8 cellular contexts compared by ENCODE assay signal in the genomic region with DNA sequence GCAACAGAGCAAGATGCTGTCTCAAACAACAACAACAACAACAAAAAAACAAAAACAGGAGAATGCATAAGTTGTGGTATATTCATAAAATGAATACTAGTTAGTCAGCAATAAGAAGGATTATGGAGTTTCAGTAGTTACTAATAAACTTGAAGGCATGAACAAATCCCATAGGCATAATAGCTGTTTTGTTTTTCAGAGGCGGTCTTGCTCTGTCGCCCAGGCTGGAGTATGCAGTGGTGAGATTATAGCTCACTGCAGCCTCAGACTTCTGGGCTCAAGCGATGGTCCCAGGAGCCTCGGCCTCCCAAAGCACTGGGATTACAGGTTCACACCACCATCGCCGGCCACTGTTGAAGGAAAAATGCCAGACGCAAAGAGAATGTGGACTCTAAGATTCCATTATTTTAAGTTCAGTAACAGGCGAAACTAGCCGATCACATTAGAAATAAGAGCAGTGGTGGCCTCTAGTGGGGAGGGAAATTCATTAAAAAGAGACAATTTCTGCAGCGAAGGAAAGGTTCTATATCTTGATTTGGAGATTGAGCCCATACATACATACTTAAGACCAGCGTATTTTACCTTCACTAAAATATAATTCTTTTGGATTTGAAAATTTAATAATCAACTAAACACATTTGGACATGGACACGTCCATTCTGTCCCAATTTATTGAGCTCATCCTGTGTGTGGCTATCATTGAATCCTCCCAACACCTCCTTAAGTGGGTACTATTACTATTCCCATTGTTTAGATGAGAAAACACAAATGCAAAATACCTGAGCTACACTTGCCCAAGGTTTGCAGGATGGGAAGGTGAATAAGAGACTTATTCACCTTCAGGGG. TPM values are rescaled to one million over a fixed set of nuclear protein-coding genes. Genes with fewer than 3 reads are reported as not detected.
DNase-seq lines count a peak whose midpoint lies in the region; ATAC-seq and TF ChIP-seq lines count a peak whose summit lies in the region.

No MANE protein-coding gene starts in this region.

- peak overlapping the region; percentile 62 for H3K4me3 Mint-ChIP-seq in endodermal cell
- H3K4me3 Mint-ChIP-seq in mesothelial cell of epicardium, result peak overlapping the region; percentile 77

- H3K9me3 Mint-ChIP-seq in endodermal cell (no peaks in the 10 kb centered on the region), mesothelial cell of epicardium (no peaks in the 10 kb centered on the region)

- ATAC-seq in GM21529 (IDR thresholded peaks at IDR 0.05; ENCODE audit: unreplicated experiment), result peak; percentile 23

- no peaks in the 10 kb centered on the region for H3K27me3 ChIP-seq in BE2C
- H3K27me3 ChIP-seq in endodermal cell (ENCODE audit: control insufficient read depth, insufficient read depth, low read length, poor library complexity, severe bottlenecking), result no peaks in the 10 kb centered on the region
- H3K27me3 ChIP-seq in stomach smooth muscle (ENCODE audit: control insufficient read depth in 1 of 2, insufficient read depth in 2 of 2, low read length in 2 of 2), result no peaks in the 10 kb centered on the region

- H3K36me3 ChIP-seq in BE2C, result no peaks in the 10 kb centered on the region
- no peaks in the 10 kb centered on the region for H3K36me3 ChIP-seq in endodermal cell (ENCODE audit: control insufficient read depth, insufficient read depth, low read length)
- H3K36me3 ChIP-seq in stomach smooth muscle (ENCODE audit: control insufficient read depth in 2 of 2, insufficient read depth in 2 of 2, low read length in 2 of 2), result no peaks in the 10 kb centered on the region

- DNase-seq in BE2C (peak; percentile 16), NCI-H226 (peak; percentile 43), endodermal cell (peak; percentile 65), mesothelial cell of epicardium (ENCODE audit: low spot score in 2 of 2, unreplicated experiment in 2 of 2) (peak in 1 of 2 experiments; percentile 42), T1000 (lab: John Stamatoyannopoulos, UW) (no peak)
- DNase-seq in activated CD4-positive, alpha-beta T cell treated with anti-CD3 and anti-CD28 coated beads, Interleukin-2, amount 50 U/mL, for 4 hours, result peak; percentile 15 to 38

- peaks cover 5% of the 10 kb centered on the region for H3K4me1 Mint-ChIP-seq in endodermal cell
- H3K4me1 Mint-ChIP-seq in mesothelial cell of epicardium, result peaks cover 17% of the 10 kb centered on the region

- no peaks in the 10 kb centered on the region for H3K4me1 ChIP-seq in BE2C
- no peaks in the 10 kb centered on the region for H3K4me1 ChIP-seq in endodermal cell (ENCODE audit: control insufficient read depth, insufficient read depth, low read length)
- H3K4me1 ChIP-seq in stomach smooth muscle (ENCODE audit: control insufficient read depth, insufficient read depth, low read length), result peaks cover 7% of the 10 kb centered on the region

- peak overlapping the region; percentile 62 for H3K4me3 ChIP-seq in BE2C (ENCODE audit: low read depth, low read length)
- H3K4me3 ChIP-seq in endodermal cell (ENCODE audit: low read length), result peak overlapping the region; percentile 82
- peak overlapping the region; percentile 85 to 86 for H3K4me3 ChIP-seq in stomach smooth muscle (ENCODE audit: low read length in 2 of 2)

- H3K27me3 Mint-ChIP-seq in endodermal cell (ENCODE audit: insufficient read depth) (no peaks in the 10 kb centered on the region), mesothelial cell of epicardium (ENCODE audit: low read depth) (no peaks in the 10 kb centered on the region)

- H3K36me3 Mint-ChIP-seq in endodermal cell (ENCODE audit: low read depth) (no peaks in the 10 kb centered on the region), mesothelial cell of epicardium (no peaks in the 10 kb centered on the region)

- H3K27ac ChIP-seq in endodermal cell (ENCODE audit: low read depth, low read length) (peak overlapping the region; percentile 24), stomach smooth muscle (ENCODE audit: low read length) (peak overlapping the region; percentile 66)

- 63 to 65% methylated on average over 9 to 12 of the region's 12 CpGs for WGBS in endodermal cell (ENCODE audit: insufficient coverage in 1 of 2, insufficient read length in 1 of 2), 2 experiments

- no peaks in the 10 kb centered on the region for H3K9me3 ChIP-seq in BE2C
- no peaks in the 10 kb centered on the region for H3K9me3 ChIP-seq in endodermal cell (ENCODE audit: control insufficient read depth, low read length)
- no peaks in the 10 kb centered on the region for H3K9me3 ChIP-seq in stomach smooth muscle (ENCODE audit: control insufficient read depth in 2 of 2, low read length in 2 of 2)

- TF ChIP-seq CTCF in BE2C (IDR thresholded peaks at IDR 0.05; ENCODE audit: low read depth, low read length) (peak; percentile 51), endodermal cell (conservative IDR thresholded peaks at IDR 0.05) (peak; percentile 76), mesothelial cell of epicardium (IDR thresholded peaks at IDR 0.05; ENCODE audit: unreplicated experiment) (peak; percentile 36)

- peak overlapping the region; percentile 94 for H3K27ac Mint-ChIP-seq in endodermal cell
- H3K27ac Mint-ChIP-seq in mesothelial cell of epicardium, result peak overlapping the region; percentile 92

- H3K9ac ChIP-seq in endodermal cell (ENCODE audit: extremely low read depth, low read length, poor library complexity, severe bottlenecking) (no peak overlapping the region), stomach smooth muscle (ENCODE audit: low read length in 2 of 2) (no peak overlapping the region)

RNA-seq across cellular contexts. Expression of a gene that starts 27.4 kb away (rescaled TPM):
- 2.4 TPM for polyA plus RNA-seq in BE2C (2012; ENCODE audit: insufficient read depth, insufficient read length, low read depth)
- total RNA-seq in endodermal cell (10 to 100 TPM; 17.0 to 17.1 TPM), mesothelial cell of epicardium (15.4 to 19.1 TPM (median 16.4 TPM) in 3 replicates)
- polyA plus RNA-seq in endodermal cell (2013, experiment 1 of 2), result 14.4 TPM
- polyA plus RNA-seq in endodermal cell (2013, experiment 2 of 2), result 16.7 TPM

RNA-seq across cellular contexts. Expression of a gene that starts 32.6 kb away (rescaled TPM):
- 24.3 TPM for polyA plus RNA-seq in BE2C (2012; ENCODE audit: insufficient read depth, insufficient read length, low read depth)
- total RNA-seq in endodermal cell, result 10 to 100 TPM; 43.0 to 62.3 TPM
- 39.4 TPM for polyA plus RNA-seq in endodermal cell (2013, experiment 1 of 2)
- 36.6 TPM for polyA plus RNA-seq in endodermal cell (2013, experiment 2 of 2)
- 25.9 to 27.9 TPM (median 26.7 TPM) in 3 replicates for total RNA-seq in mesothelial cell of epicardium
